In the genomic region with DNA sequence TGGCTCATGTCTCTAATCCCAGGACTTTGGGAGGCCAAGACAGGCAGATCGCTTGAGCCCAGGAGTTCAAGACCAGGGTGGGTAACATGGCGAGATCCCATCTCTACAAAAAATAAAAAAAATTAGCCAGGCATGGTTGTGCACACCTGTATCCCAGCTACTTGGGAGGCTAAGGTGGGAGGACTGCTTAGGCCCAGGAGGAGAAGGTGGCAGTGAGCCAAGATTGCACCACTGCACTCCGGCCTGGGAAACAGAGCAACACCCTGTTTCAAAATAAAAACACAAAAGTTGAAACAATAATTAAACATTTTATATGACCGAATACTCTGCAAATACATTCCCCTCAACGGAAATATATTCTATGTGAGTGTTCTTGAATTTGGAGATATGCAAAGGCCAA, we compare ENCODE assay signal across 20 cellular contexts.
"Had no signal": no experiment of that assay in that cellular context is flagged by ENCODE, and none has a peak within 500 bp of the region (broad histone marks: within the 10 kb centered on the region; RNA-seq: fewer than 3 reads in every experiment).

No MANE protein-coding gene starts in this region.

- H3K9me3 ChIP-seq: SK-N-SH had no signal

- DNase-seq: Karpas-422, KG1, MM.1S, NCI-H1092 treated with DMSO at 0.1 percent for 48 hours, NCI-H1436, NCI-H187, NCI-H2029, NCI-H2081 treated with DMSO at 0.1 percent for 48 hours, NCI-H2171, NCI-H226, NCI-H446, NCI-H510A, NCI-H524 treated with DMSO at 0.1 percent for 48 hours, NCI-H69, NCI-H774, SHP77, SK-N-SH, SW 1271 had no signal

- H3K27ac ChIP-seq: HL-60, RWPE1 had no signal

- H3K9ac ChIP-seq: SK-N-SH had no signal

- H3K4me2 ChIP-seq: SK-N-SH had no signal
